In genomic region chr2:45192991-45193390, GRCh38 we compare ENCODE assay signal across 32 cellular contexts.
"Had no signal": no experiment of that assay in that cellular context is flagged by ENCODE, and none has a peak within 500 bp of the region (broad histone marks: within the 10 kb centered on the region; RNA-seq: fewer than 3 reads in every experiment).

No MANE protein-coding gene starts in this region.

- H3K27me3 ChIP-seq: neutrophil, ovary, right lobe of liver, suprapubic skin, testis, tibial artery, uterus had no signal

- H3K9me3 Mint-ChIP-seq: natural killer cell; stimulated activated memory B cell treated with anti-CD40 and anti-IgM and Interleukin-4, amounts not matched to agents 10 μg/mL and 1 μg/mL and 100 μg/mL, for 72 hours; stimulated activated naive CD8-positive, alpha-beta T cell treated with anti-CD3 and anti-CD28 coated beads, Interleukin-15, amount 100 ng/mL, for 72 hours; type B pancreatic cell had no signal

- H3K9me3 ChIP-seq: neutrophil, ovary, psoas muscle, right lobe of liver, sigmoid colon, spleen, suprapubic skin, testis, tibial artery, transverse colon, upper lobe of right lung, uterus had no signal

- H3K4me2 ChIP-seq: smooth muscle cell had no signal

- ATAC-seq: naive thymus-derived CD4-positive, alpha-beta T cell; natural killer cell; psoas muscle; right cardiac atrium; right lobe of liver; stimulated activated memory B cell treated with anti-CD40 and anti-IgM and Interleukin-4, amounts not matched to agents 10 μg/mL and 1 μg/mL and 100 μg/mL, for 72 hours; stimulated activated naive CD8-positive, alpha-beta T cell treated with anti-CD3 and anti-CD28 coated beads, Interleukin-15, amount 100 ng/mL, for 72 hours; stimulated activated naive CD8-positive, alpha-beta T cell treated with anti-CD3 and anti-CD28 coated beads, Interleukin-15, Interleukin-2, amounts not matched to agents 100 U/mL and 50 U/mL, for 24 hours; upper lobe of right lung had no signal

- H3K27ac Mint-ChIP-seq: naive thymus-derived CD4-positive, alpha-beta T cell; natural killer cell; progenitor cell of endocrine pancreas; stimulated activated memory B cell treated with anti-CD40 and anti-IgM and Interleukin-4, amounts not matched to agents 10 μg/mL and 1 μg/mL and 100 μg/mL, for 72 hours; stimulated activated naive CD8-positive, alpha-beta T cell treated with anti-CD3 and anti-CD28 coated beads, Interleukin-15, amount 100 ng/mL, for 72 hours; type B pancreatic cell had no signal

- H3K27ac ChIP-seq: neutrophil, ovary, parathyroid adenoma, psoas muscle, right lobe of liver, sigmoid colon, skin epidermis, spleen, suprapubic skin, testis, tibial artery, transverse colon, upper lobe of right lung, uterus had no signal

- H3K4me1 ChIP-seq: parathyroid adenoma, psoas muscle, right lobe of liver, sigmoid colon, spleen, testis, tibial artery, transverse colon, upper lobe of right lung, uterus had no signal

- DNase-seq: naive thymus-derived CD4-positive, alpha-beta T cell; natural killer cell; occipital lobe; ovary; posterior cingulate gyrus; psoas muscle; right cardiac atrium; right lobe of liver; sigmoid colon; spleen; stimulated activated CD4-positive, alpha-beta T cell treated with anti-CD3 and anti-CD28 coated beads, Interleukin-12 subunit alpha, Interleukin-12 subunit beta, amount 100 ng/mL, for 4 hours; stimulated activated CD4-positive, alpha-beta T cell treated with anti-CD3 and anti-CD28 coated beads, Interleukin-1b, Interleukin-23, amount 100 ng/mL, for 48 hours; stimulated activated CD4-positive, alpha-beta T cell treated with anti-CD3 and anti-CD28 coated beads, Interleukin-4, amount 100 ng/mL, for 1 hour; stimulated activated CD4-positive, alpha-beta T cell treated with anti-CD3 and anti-CD28 coated beads, Interleukin-4, amount 100 ng/mL, for 4 hours; stimulated activated CD8-positive, alpha-beta memory T cell treated with anti-CD3 and anti-CD28 coated beads, Interleukin-4, amount 100 ng/mL, for 48 hours; stimulated activated naive CD4-positive, alpha-beta T cell; stimulated activated naive CD8-positive, alpha-beta T cell treated with anti-CD3 and anti-CD28 coated beads, Interleukin-15, amount 100 ng/mL, for 72 hours; stimulated activated naive CD8-positive, alpha-beta T cell treated with anti-CD3 and anti-CD28 coated beads, Interleukin-15, Interleukin-2, amounts not matched to agents 100 U/mL and 50 U/mL, for 24 hours; substantia nigra; testis; tibial artery; transverse colon; upper lobe of right lung; uterus had no signal

- H3K36me3 Mint-ChIP-seq: naive thymus-derived CD4-positive, alpha-beta T cell; natural killer cell; stimulated activated memory B cell treated with anti-CD40 and anti-IgM and Interleukin-4, amounts not matched to agents 10 μg/mL and 1 μg/mL and 100 μg/mL, for 72 hours; type B pancreatic cell had no signal

- H3K4me3 ChIP-seq: ovary, psoas muscle, right lobe of liver, sigmoid colon, skin epidermis, smooth muscle cell, spleen, suprapubic skin, testis, tibial artery, transverse colon, upper lobe of right lung, uterus had no signal

- H3K79me2 ChIP-seq: parathyroid adenoma had no signal

- H2AFZ ChIP-seq: parathyroid adenoma had no signal

- H3K9ac ChIP-seq: parathyroid adenoma had no signal

- H3K4me3 Mint-ChIP-seq: naive thymus-derived CD4-positive, alpha-beta T cell; natural killer cell; stimulated activated memory B cell treated with anti-CD40 and anti-IgM and Interleukin-4, amounts not matched to agents 10 μg/mL and 1 μg/mL and 100 μg/mL, for 72 hours; stimulated activated naive CD8-positive, alpha-beta T cell treated with anti-CD3 and anti-CD28 coated beads, Interleukin-15, amount 100 ng/mL, for 72 hours; type B pancreatic cell had no signal

- H3K4me1 Mint-ChIP-seq: naive thymus-derived CD4-positive, alpha-beta T cell; natural killer cell; stimulated activated memory B cell treated with anti-CD40 and anti-IgM and Interleukin-4, amounts not matched to agents 10 μg/mL and 1 μg/mL and 100 μg/mL, for 72 hours; stimulated activated naive CD8-positive, alpha-beta T cell treated with anti-CD3 and anti-CD28 coated beads, Interleukin-15, amount 100 ng/mL, for 72 hours had no signal

- H3K36me3 ChIP-seq: neutrophil, ovary, right lobe of liver, sigmoid colon, spleen, suprapubic skin, tibial artery, transverse colon, upper lobe of right lung, uterus had no signal
